ENCODE assay signal across 9 cellular contexts in the genomic region with DNA sequence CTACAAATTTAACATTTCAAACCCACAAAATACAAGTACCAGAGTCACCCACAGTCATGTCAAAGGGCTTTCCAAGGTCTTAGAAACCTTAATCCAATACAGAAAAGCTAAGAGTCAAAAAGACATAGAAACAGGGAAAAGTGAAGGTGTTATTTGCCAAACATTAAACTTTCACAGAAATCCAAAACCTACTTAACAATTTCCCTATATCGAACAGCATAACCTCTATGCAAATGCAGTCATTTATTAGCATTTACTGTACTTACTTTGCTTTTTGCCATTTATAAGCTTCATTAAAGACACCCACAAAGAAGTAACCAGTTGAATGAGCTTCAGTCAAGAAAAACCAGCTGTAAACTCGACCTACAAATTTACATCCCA. TPM values are rescaled to one million over a fixed set of nuclear protein-coding genes. Genes with fewer than 3 reads are reported as not detected.
DNase-seq lines count a peak whose midpoint lies in the region; ATAC-seq and TF ChIP-seq lines count a peak whose summit lies in the region.
"Had no signal": no experiment of that assay in that cellular context is flagged by ENCODE, and none has a peak within 500 bp of the region (broad histone marks: within the 10 kb centered on the region; RNA-seq: fewer than 3 reads in every experiment).

No MANE protein-coding gene starts in this region.

- H2BK15ac ChIP-seq in IMR-90 (ENCODE audit: low read depth, low read length) = no peak overlapping the region

- H3K18ac ChIP-seq in IMR-90 (ENCODE audit: low read depth, low read length) = no peak overlapping the region

- no peak overlapping the region; the same call in 1 of the 2 replicates for H3K9ac ChIP-seq in IMR-90 (ENCODE audit: low read depth, low read length)

- H4K5ac ChIP-seq in IMR-90 (ENCODE audit: low read depth, low read length) = no peak overlapping the region

- H3K27me3 ChIP-seq in AG04450 (ENCODE audit: control insufficient read depth, insufficient read depth, low read length) (no peaks in the 10 kb centered on the region), IMR-90 (ENCODE audit: control insufficient read depth, insufficient read depth, low read length) (no peaks in the 10 kb centered on the region)
- H3K27me3 ChIP-seq in effector memory CD4-positive, alpha-beta T cell (replicated peaks; ENCODE audit: control insufficient read depth, insufficient read depth, low read length, poor library complexity, severe bottlenecking) = no peaks in the 10 kb centered on the region

- H3K79me1 ChIP-seq in IMR-90 (ENCODE audit: low read depth in 1 of 2, low read length in 2 of 2) = peaks cover 25 to 26% of the 10 kb centered on the region in 2 experiments

- H3K27ac Mint-ChIP-seq in neural crest cell (ENCODE audit: unreplicated experiment) (peak overlapping the region; percentile 78), natural killer cell (no peak overlapping the region)
- H3K27ac Mint-ChIP-seq: activated naive CD4-positive, alpha-beta T cell treated with anti-CD3 and anti-CD28 coated beads, Interleukin-2, amount 50 U/mL, for 24 hours had no signal

- intact Hi-C loops in IMR-90 (cut with micrococcal nuclease) (no loop called here), natural killer cell (cut with micrococcal nuclease) (no loop called here)

- H3K4me1 ChIP-seq in IMR-90 (ENCODE audit: control insufficient read depth, insufficient read depth, low read length) = peaks cover 2% of the 10 kb centered on the region; the same call in 1 of the 2 replicates
- H3K4me1 ChIP-seq in effector memory CD4-positive, alpha-beta T cell (ENCODE audit: control insufficient read depth, insufficient read depth, low read length, poor library complexity, severe bottlenecking) = peaks cover 6% of the 10 kb centered on the region

- no peak overlapping the region for H4K91ac ChIP-seq in IMR-90 (ENCODE audit: insufficient read depth, low read depth, low read length)

- ATAC-seq in IMR-90 (ENCODE audit: low read depth) (no peak), natural killer cell (no peak)

- TF ChIP-seq POLR2A in IMR-90 (IDR thresholded peaks at IDR 0.05; ENCODE audit: low read depth, low read length) = no peak

- no peak overlapping the region for H4K8ac ChIP-seq in IMR-90 (ENCODE audit: low read depth in 2 of 2, low read length in 2 of 2)

- H4K20me1 ChIP-seq in IMR-90 (ENCODE audit: insufficient read depth, low read length) = no peaks in the 10 kb centered on the region; the same call in 1 of the 2 replicates

- no peak overlapping the region for H3K23ac ChIP-seq in IMR-90 (ENCODE audit: low read depth, low read length)

- H3K4me3 Mint-ChIP-seq in neural crest cell (no peak overlapping the region), natural killer cell (no peak overlapping the region)
- H3K4me3 Mint-ChIP-seq: activated naive CD4-positive, alpha-beta T cell treated with anti-CD3 and anti-CD28 coated beads, Interleukin-2, amount 50 U/mL, for 24 hours had no signal

- H2BK120ac ChIP-seq in IMR-90 (ENCODE audit: low read depth, low read length) = no peak overlapping the region

- peak overlapping the region; percentile 72; the same call in 1 of the 2 replicates for H3K4me2 ChIP-seq in IMR-90 (ENCODE audit: low read depth, low read length)

- CTCF ChIA-PET in AG04450 (lab: Charles Lee) (interaction anchor here (0.7 to 1.3 kb wide), 4 partner anchors 25 to 224 kb away, joined by 3 to 9 read pairs (median 4); partner anchors contain the start of gene KIF20B), IMR-90 (lab: Yijun Ruan, JAX) (interaction anchor here (0.5 to 1.0 kb wide), 2 partner anchors 13 to 115 kb away, joined by 3 read pairs; no protein-coding TSS in a partner anchor)

- BruUV-seq in IMR-90 (replicated peaks; lab: Mats Ljungman, UMichigan) = no TSS peak

- H2AFZ ChIP-seq in IMR-90 (replicated peaks; ENCODE audit: low read length, poor library complexity) = no peak overlapping the region

- H3K27me3 Mint-ChIP-seq in neural crest cell (ENCODE audit: low read depth) = no peaks in the 10 kb centered on the region
- peaks cover 6 to 9% of the 10 kb centered on the region in 2 donors for H3K27me3 Mint-ChIP-seq in natural killer cell (ENCODE audit: low read depth in 2 of 2)

- dilution Hi-C loops in IMR-90 (cut with HindIII; ENCODE audit: low sequenced_read_pairs, unreplicated experiment) = no loop called here

- H2BK20ac ChIP-seq in IMR-90 (ENCODE audit: low read depth, low read length) = no peak overlapping the region

- H3K4me1 Mint-ChIP-seq in neural crest cell = peaks cover 51% of the 10 kb centered on the region
- peaks cover 9% of the 10 kb centered on the region in 2 donors for H3K4me1 Mint-ChIP-seq in natural killer cell

- POLR2A ChIA-PET in AG04450 (lab: Yijun Ruan, JAX) (interaction anchor here (0.6 to 1.8 kb wide), 10 partner anchors 9 to 392 kb away, joined by 3 to 34 read pairs (median 5); partner anchors contain the start of genes KIF20B and LIPA), IMR-90 (lab: Charles Lee; ENCODE audit: unreplicated experiment) (interaction anchor here (0.5 to 1.2 kb wide), 4 partner anchors 9 to 916 kb away, joined by 3 to 7 read pairs (median 4); partner anchors contain the start of gene KIF20B)

- TF ChIP-seq CTCF in AG04450 (IDR thresholded peaks at IDR 0.05; ENCODE audit: low read depth, low read length) (no peak), IMR-90 (conservative IDR thresholded peaks at IDR 0.05; ENCODE audit: low read depth, low read length) (no peak), neural crest cell (conservative IDR thresholded peaks at IDR 0.05) (no peak), natural killer cell (IDR thresholded peaks at IDR 0.05) (no peak)

- H2BK5ac ChIP-seq in IMR-90 (ENCODE audit: low read depth, low read length, poor library complexity, severe bottlenecking) = no peak overlapping the region

- no peak for TF ChIP-seq RAD21 in IMR-90 (IDR thresholded peaks at IDR 0.05; ENCODE audit: low read length)

- no peak overlapping the region for H3K56ac ChIP-seq in IMR-90 (ENCODE audit: extremely low read depth, insufficient read depth, low read length)

- in situ Hi-C loops in IMR-90 (cut with MboI; ENCODE audit: low sequenced_read_pairs) = no loop called here

- no peaks in the 10 kb centered on the region for H3K9me3 Mint-ChIP-seq in neural crest cell
- no peaks in the 10 kb centered on the region for H3K9me3 Mint-ChIP-seq in natural killer cell
- H3K9me3 Mint-ChIP-seq: activated naive CD4-positive, alpha-beta T cell treated with anti-CD3 and anti-CD28 coated beads, Interleukin-2, amount 50 U/mL, for 24 hours had no signal

- H3K9me3 ChIP-seq in AG04450 (ENCODE audit: control insufficient read depth, insufficient read depth, low read length) = no peaks in the 10 kb centered on the region
- no peaks in the 10 kb centered on the region for H3K9me3 ChIP-seq in IMR-90 (ENCODE audit: control insufficient read depth, insufficient read depth, low read length)
- no peaks in the 10 kb centered on the region for H3K9me3 ChIP-seq in effector memory CD4-positive, alpha-beta T cell (ENCODE audit: control insufficient read depth, low read length)

- H3K14ac ChIP-seq in IMR-90 (replicated peaks; ENCODE audit: low read depth, low read length) = no peak overlapping the region

- H3K27ac ChIP-seq in AG04450 (ENCODE audit: low read depth, low read length) (no peak overlapping the region), IMR-90 (ENCODE audit: insufficient read depth, low read length) (no peak overlapping the region)
- H3K27ac ChIP-seq in effector memory CD4-positive, alpha-beta T cell (ENCODE audit: insufficient read depth, low read length, poor library complexity, severe bottlenecking) = no peak overlapping the region

- H3K36me3 ChIP-seq in IMR-90 (ENCODE audit: control insufficient read depth, insufficient read depth, low read length) = no peaks in the 10 kb centered on the region
- no peaks in the 10 kb centered on the region for H3K36me3 ChIP-seq in effector memory CD4-positive, alpha-beta T cell (ENCODE audit: control insufficient read depth, insufficient read depth, low read length)

- DNase-seq in AG04450 (ENCODE audit: low read depth, low spot score) (no peak), IMR-90 (no peak), neural crest cell (ENCODE audit: low read depth, low spot score) (no peak), iPS-NIHi11 (ENCODE audit: low spot score) (no peak), NCI-H69 (lab: John Stamatoyannopoulos, UW) (no peak), natural killer cell (no peak)
- no peak for DNase-seq in effector memory CD4-positive, alpha-beta T cell
- no peak for DNase-seq in activated T-cell treated with anti-CD3 and anti-CD28 coated beads, Interleukin-2, amount 50 U/mL, for 48 hours

- 0% methylated on average over 1 of the region's 2 CpGs; no CpG with 5 or more reads in 1 of the 2 experiments for WGBS in IMR-90 (ENCODE audit: extremely low coverage in 2 of 2, insufficient read length in 1 of 2), 2 experiments

- H3K36me3 Mint-ChIP-seq in neural crest cell (ENCODE audit: low read depth) (peaks cover 3% of the 10 kb centered on the region), natural killer cell (no peaks in the 10 kb centered on the region)
- H3K36me3 Mint-ChIP-seq: activated naive CD4-positive, alpha-beta T cell treated with anti-CD3 and anti-CD28 coated beads, Interleukin-2, amount 50 U/mL, for 24 hours had no signal

- peak overlapping the region; percentile 79 for H3K4me3 ChIP-seq in AG04450 (ENCODE audit: low read depth, low read length)
- peak overlapping the region; percentile 51 for H3K4me3 ChIP-seq in IMR-90 (ENCODE audit: insufficient read depth, low read depth, low read length)
- H3K4me3 ChIP-seq in effector memory CD4-positive, alpha-beta T cell (ENCODE audit: insufficient read depth, low read depth, low read length, poor library complexity, severe bottlenecking) = peak overlapping the region; percentile 84

- H3K9me1 ChIP-seq in IMR-90 (ENCODE audit: insufficient read depth, low read length) = no peaks in the 10 kb centered on the region

- no peak overlapping the region for H2AK5ac ChIP-seq in IMR-90 (ENCODE audit: low read depth, low read length)

- no peak overlapping the region for H2AK9ac ChIP-seq in IMR-90 (replicated peaks; ENCODE audit: low read depth, low read length, poor library complexity)

- no peak overlapping the region for H3K4ac ChIP-seq in IMR-90 (ENCODE audit: low read depth, low read length)

RNA-seq across cellular contexts. Expression of gene PANK1, which starts 1.6 kb away (rescaled TPM):
- polyA plus RNA-seq in AG04450 (2011; rRNA removed) = 6.9 and 9.2 TPM in 2 replicates
- polyA minus RNA-seq in AG04450 (2011; rRNA and poly(A)+ RNA removed) = 8.3 and 12.0 TPM in 2 replicates
- total RNA-seq in IMR-90 (2012; rRNA removed) = 6.7 and 8.8 TPM in 2 replicates
- polyA plus RNA-seq in IMR-90 (2012; rRNA removed) = 3.0 TPM in 2 replicates
- polyA plus RNA-seq in IMR-90 (2012; cell fraction: cytosol; rRNA removed) = 0.77 and 0.88 TPM in 2 replicates
- 0.70 and 2.1 TPM in 2 replicates for polyA plus RNA-seq in IMR-90 (2012; cell fraction: nucleus; rRNA removed; ENCODE audit: low replicate concordance)
- 46.9 and 47.2 TPM in 2 replicates for total RNA-seq in neural crest cell
- total RNA-seq in natural killer cell = 1 to 10 TPM in 2 of 3 donors, under 1 TPM in 1; 0.85 to 2.2 (median 1.4) TPM

RNA-seq across cellular contexts. Expression of gene KIF20B, which starts 58.0 kb away (rescaled TPM):
- polyA plus RNA-seq in AG04450 (2011; rRNA removed) = 2.4 and 4.5 TPM in 2 replicates
- polyA minus RNA-seq in AG04450 (2011; rRNA and poly(A)+ RNA removed) = 1.7 and 5.8 TPM in 2 replicates
- total RNA-seq in IMR-90 (2012; rRNA removed) = 16.1 and 23.5 TPM in 2 replicates
- 2.7 and 3.1 TPM in 2 replicates for polyA plus RNA-seq in IMR-90 (2012; rRNA removed)
- 0.11 and 0.23 TPM in 2 replicates for polyA plus RNA-seq in IMR-90 (2012; cell fraction: cytosol; rRNA removed)
- 0.35 and 2.2 TPM in 2 replicates for polyA plus RNA-seq in IMR-90 (2012; cell fraction: nucleus; rRNA removed; ENCODE audit: low replicate concordance)
- 46.7 and 51.3 TPM in 2 replicates for total RNA-seq in neural crest cell
- 10 to 100 TPM; 17.2 to 20.2 (median 17.3) TPM for total RNA-seq in natural killer cell
